16 cellular contexts compared by ENCODE assay signal in the genomic region with DNA sequence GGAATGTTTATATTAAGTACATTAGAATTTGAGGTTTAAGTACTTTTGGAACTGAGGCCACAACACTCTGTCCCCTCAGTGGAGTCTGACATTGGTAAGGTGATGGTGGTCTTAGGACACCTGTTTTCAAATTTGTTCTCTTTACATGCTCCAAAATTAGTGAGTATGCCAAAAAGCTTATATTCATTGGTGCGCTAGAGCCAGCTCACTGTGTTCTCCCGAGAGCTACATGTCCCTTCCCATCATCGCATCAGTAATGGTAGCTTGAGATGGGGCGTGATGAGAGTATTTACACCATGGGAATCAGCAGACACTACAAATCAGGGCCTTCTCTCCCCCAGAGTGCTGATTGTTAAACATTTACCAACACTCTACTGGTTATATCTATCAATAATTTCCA. TPM values are rescaled to one million over a fixed set of nuclear protein-coding genes. Genes with fewer than 3 reads are reported as not detected.
DNase-seq lines count a peak whose midpoint lies in the region; ATAC-seq and TF ChIP-seq lines count a peak whose summit lies in the region.
"Had no signal": no experiment of that assay in that cellular context is flagged by ENCODE, and none has a peak within 500 bp of the region (broad histone marks: within the 10 kb centered on the region; RNA-seq: fewer than 3 reads in every experiment).

No MANE protein-coding gene starts in this region.

- no peak for TF ChIP-seq EP300 in transverse colon (IDR thresholded peaks at IDR 0.05; ENCODE audit: low read depth)

- no peaks in the 10 kb centered on the region for H3K9me3 ChIP-seq in Panc1 (ENCODE audit: control insufficient read depth, insufficient read depth, low read depth, low read length)
- H3K9me3 ChIP-seq in mucosa of descending colon, result no peaks in the 10 kb centered on the region
- no peaks in the 10 kb centered on the region for H3K9me3 ChIP-seq in transverse colon
- H3K9me3 ChIP-seq: prostate gland had no signal

- H3K27me3 ChIP-seq in Panc1 (ENCODE audit: control insufficient read depth, insufficient read depth, low read length) (no peaks in the 10 kb centered on the region), transverse colon (no peaks in the 10 kb centered on the region), H7 (ENCODE audit: control insufficient read depth, insufficient read depth, low read length) (no peaks in the 10 kb centered on the region)

- POLR2A ChIA-PET in Panc1 (lab: Charles Lee), result no interaction called here

- TF ChIP-seq POLR2A in transverse colon (IDR thresholded peaks at IDR 0.05), result no peak

- peaks cover 10% of the 10 kb centered on the region for H3K36me3 ChIP-seq in Panc1 (ENCODE audit: control insufficient read depth, insufficient read depth, low read length)
- H3K36me3 ChIP-seq in mucosa of descending colon (ENCODE audit: low read depth), result peaks cover 6% of the 10 kb centered on the region
- H3K36me3 ChIP-seq in transverse colon, result peaks cover 0 to 35% (median 16%) of the 10 kb centered on the region in 4 donors
- H3K36me3 ChIP-seq in H7 (replicated peaks; ENCODE audit: control insufficient read depth, insufficient read depth, low read length), result peaks cover 25% of the 10 kb centered on the region

- in situ Hi-C loops in Panc1 (cut with HindIII; ENCODE audit: low pct_unique_long_range_greater_than_20kb, low sequenced_read_pairs) (no loop called here), transverse colon (cut with MboI; ENCODE audit: low pct_ligation_motif_present in 1 of 4, low pct_unique_long_range_greater_than_20kb in 1 of 4, low sequenced_read_pairs in 3 of 4) (no loop called here)

- TF ChIP-seq CTCF in Panc1 (IDR thresholded peaks at IDR 0.05) (no peak), coronary artery (IDR thresholded peaks at IDR 0.05) (no peak), mucosa of descending colon (IDR thresholded peaks at IDR 0.05) (no peak), transverse colon (IDR thresholded peaks at IDR 0.05) (no peak)

- WGBS in transverse colon (ENCODE audit: low coverage in 1 of 2), 2 donors, result 58 to 100% methylated on average over 1 to 4 of the region's 4 CpGs

- CTCF ChIA-PET in Panc1 (lab: Charles Lee), result no interaction called here

- H3K4me1 ChIP-seq in Panc1 (ENCODE audit: control insufficient read depth, insufficient read depth, low read length) (peaks cover 34% of the 10 kb centered on the region), mucosa of descending colon (ENCODE audit: low read depth) (peaks cover 26% of the 10 kb centered on the region), transverse colon (peaks cover 23 to 51% (median 42%) of the 10 kb centered on the region in 4 donors)
- H3K4me1 ChIP-seq: prostate gland had no signal

- no peak for DNase-seq in Panc1 (ENCODE audit: low read depth, low spot score)
- DNase-seq in coronary artery (ENCODE audit: low spot score), result no peak
- no peak for DNase-seq in mucosa of descending colon
- no peak for DNase-seq in transverse colon
- no peak for DNase-seq in H7
- no peak for DNase-seq in GM03348 (ENCODE audit: low spot score)
- DNase-seq in SKM-1 treated with dmso at 0.1 percent for 144 hours (lab: John Stamatoyannopoulos, UW; ENCODE audit: unreplicated experiment), result no peak
- DNase-seq: activated CD8-positive, alpha-beta memory T cell treated with anti-CD3 and anti-CD28 coated beads for 24 hours; activated naive CD4-positive, alpha-beta T cell treated with anti-CD3 and anti-CD28 coated beads, Interleukin-2, amount 10 ng/mL, durations not matched to agents 7 days and 5 days; activated T-cell treated with anti-CD3 and anti-CD28 coated beads, Interleukin-2, amount 50 U/mL, for 48 hours; kidney; MM.1S; NCI-H774; PC-9 had no signal

- intact Hi-C loops in Panc1 (cut with micrococcal nuclease; ENCODE audit: unreplicated experiment) (no loop called here), mucosa of descending colon (cut with DNase I, micrococcal nuclease) (no loop called here), transverse colon (cut with DNase I; ENCODE audit: low total_unique reads) (no loop called here)

- H3K27ac ChIP-seq in Panc1 (ENCODE audit: low read length) (no peak overlapping the region), coronary artery (peak overlapping the region; percentile 42 to 90), transverse colon (peak overlapping the region; percentile 72 to 84 (median 78))
- H3K27ac ChIP-seq: HL-60, PC-9 had no signal

- ATAC-seq in Panc1 (peak; percentile 62), mucosa of descending colon (peak; percentile 26)

- no peak overlapping the region for H3K4me3 ChIP-seq in Panc1 (ENCODE audit: low read depth in 2 of 2, low read length in 2 of 2)
- H3K4me3 ChIP-seq in coronary artery, result no peak overlapping the region
- H3K4me3 ChIP-seq in mucosa of descending colon, result no peak overlapping the region
- H3K4me3 ChIP-seq in transverse colon, result no peak overlapping the region
- no peak overlapping the region for H3K4me3 ChIP-seq in H7 (ENCODE audit: insufficient read depth, low read depth, low read length)
- H3K4me3 ChIP-seq: PC-9, prostate gland had no signal

- BruUV-seq in Panc1 (replicated peaks; lab: Mats Ljungman, UMichigan), result no TSS peak

RNA-seq across cellular contexts. Expression of a gene that starts 19.5 kb away (rescaled TPM):
- total RNA-seq in Panc1 (2021; ENCODE audit: unreplicated experiment), result 132 TPM
- polyA plus RNA-seq in Panc1 (2012; ENCODE audit: insufficient read length), result 62.0 TPM
- 100 to 1,000 TPM; 115 to 222 (median 171) TPM for total RNA-seq in mucosa of descending colon
- 100 to 1,000 TPM in 3 of 4 donors, 10 to 100 TPM in 1; 55.1 to 174 (median 127) TPM for total RNA-seq in transverse colon
- 47.9 and 52.2 TPM in 2 replicates for total RNA-seq in H7 (2014; rRNA removed; shearing (Covaris generic))
